Comparison of ENCODE assay signal across 1 cellular context in genomic region chr1:145720878-145721671, GRCh38.
TF ChIP-seq lines count a peak whose summit lies in the region.

No MANE protein-coding gene starts in this region.

TF ChIP-seq in K562, 482 proteins besides CTCF, POLR2A, EP300 and RAD21 (continues in another document):
- TF ChIP-seq ZNF263 (CRISPR knock-in tag; IDR thresholded peaks at IDR 0.05; ENCODE audit: borderline replicate concordance), result 0 out of 2 replicates have a peak, but pooled peaks have one; percentile 46
- TF ChIP-seq ZNF384 (IDR thresholded peaks at IDR 0.05; ENCODE audit: low read depth, low read length), result no peak; the same call in 1 of the 2 replicates
- no peak for TF ChIP-seq ZNF639 (CRISPR knock-in tag; conservative IDR thresholded peaks at IDR 0.05 in 1 of 2, IDR thresholded peaks at IDR 0.05 in 1 of 2)
- peak; percentile 72; the same call in 1 of the 2 replicates for TF ChIP-seq CTBP1 (IDR thresholded peaks at IDR 0.05; ENCODE audit: borderline replicate concordance)
- TF ChIP-seq MAX (CRISPR knock-in tag; IDR thresholded peaks at IDR 0.05), result 0 out of 2 replicates have a peak, but pooled peaks have one; percentile 35
- TF ChIP-seq ESRRA (IDR thresholded peaks at IDR 0.05; ENCODE audit: borderline replicate concordance, low read depth), result peak; percentile 74
- TF ChIP-seq ARID2 (IDR thresholded peaks at IDR 0.05), result 0 out of 2 replicates have a peak, but pooled peaks have one; percentile 20
- TF ChIP-seq RB1 (IDR thresholded peaks at IDR 0.05; ENCODE audit: low read depth), result peak; percentile 79
- 0 out of 2 replicates have a peak, but pooled peaks have one; percentile 28 for TF ChIP-seq CC2D1A (IDR thresholded peaks at IDR 0.05)
- TF ChIP-seq MAFK (IDR thresholded peaks at IDR 0.05; ENCODE audit: low read length), result no peak
- peak; percentile 53; the same call in 1 of the 2 replicates for TF ChIP-seq ARID4B (CRISPR knock-in tag; IDR thresholded peaks at IDR 0.05)
- no peak for TF ChIP-seq STAT6 (CRISPR knock-in tag; IDR thresholded peaks at IDR 0.05)
- no peak for TF ChIP-seq THRB (CRISPR knock-in tag; conservative IDR thresholded peaks at IDR 0.05)
- TF ChIP-seq ATF2 (CRISPR knock-in tag; IDR thresholded peaks at IDR 0.05), result no peak
- peak; percentile 62 for TF ChIP-seq PCBP1 (IDR thresholded peaks at IDR 0.05; ENCODE audit: low read depth, low read length, poor library complexity, severe bottlenecking)
- TF ChIP-seq ATF1 (CRISPR knock-in tag; IDR thresholded peaks at IDR 0.05), result no peak
- peak; percentile 65; the same call in 1 of the 2 replicates for TF ChIP-seq ATF1 (tag; IDR thresholded peaks at IDR 0.05)
- TF ChIP-seq POLR2G (IDR thresholded peaks at IDR 0.05; ENCODE audit: low read depth, low read length), result 0 out of 2 replicates have a peak, but pooled peaks have one; percentile 15
- TF ChIP-seq TFAP4 (CRISPR knock-in tag; IDR thresholded peaks at IDR 0.05; ENCODE audit: borderline replicate concordance), result 0 out of 2 replicates have a peak, but pooled peaks have one; percentile 17
- peak; percentile 34; the same call in 1 of the 2 replicates for TF ChIP-seq ZBTB7A (IDR thresholded peaks at IDR 0.05; ENCODE audit: borderline replicate concordance, control insufficient read depth, low read depth, low read length)
- no peak for TF ChIP-seq L3MBTL2 (IDR thresholded peaks at IDR 0.05)
- TF ChIP-seq ZNF592 (IDR thresholded peaks at IDR 0.05), result no peak
- TF ChIP-seq HBP1 (CRISPR knock-in tag; IDR thresholded peaks at IDR 0.05), result 0 out of 2 replicates have a peak, but pooled peaks have one; percentile 38
- no peak for TF ChIP-seq RFX1 (IDR thresholded peaks at IDR 0.05)
- TF ChIP-seq ZNF77 (CRISPR knock-in tag; IDR thresholded peaks at IDR 0.05), result no peak
- 0 out of 2 replicates have a peak, but pooled peaks have one; percentile 42 for TF ChIP-seq SP1 (CRISPR knock-in tag; IDR thresholded peaks at IDR 0.05)
- TF ChIP-seq ATF6 (CRISPR knock-in tag; IDR thresholded peaks at IDR 0.05), result no peak
- TF ChIP-seq BRF1 (IDR thresholded peaks at IDR 0.05; ENCODE audit: borderline replicate concordance, extremely low read depth, insufficient read length), result no peak
- TF ChIP-seq MTA3 (IDR thresholded peaks at IDR 0.05; ENCODE audit: borderline replicate concordance), result 0 out of 2 replicates have a peak, but pooled peaks have one; percentile 34
- peak; percentile 76 to 78 for TF ChIP-seq MAZ (CRISPR knock-in tag; conservative IDR thresholded peaks at IDR 0.05 in 1 of 2, IDR thresholded peaks at IDR 0.05 in 1 of 2)
- TF ChIP-seq CXXC5 (CRISPR knock-in tag; IDR thresholded peaks at IDR 0.05), result peak; percentile 58
- TF ChIP-seq ZNF140 (CRISPR knock-in tag; IDR thresholded peaks at IDR 0.05), result no peak
- no peak for TF ChIP-seq RBM39 (optimal IDR thresholded peaks at IDR 0.05; ENCODE audit: low read depth, low read length)
- TF ChIP-seq FOXP1 (CRISPR knock-in tag; IDR thresholded peaks at IDR 0.05), result 0 out of 2 replicates have a peak, but pooled peaks have one; percentile 27
- no peak for TF ChIP-seq CREB1 (IDR thresholded peaks at IDR 0.05)
- peak; percentile 53; the same call in 1 of the 2 replicates for TF ChIP-seq CREB1 (CRISPR knock-in tag; IDR thresholded peaks at IDR 0.05)
- TF ChIP-seq STAG1 (CRISPR knock-in tag; IDR thresholded peaks at IDR 0.05; ENCODE audit: borderline replicate concordance), result peak; percentile 69; the same call in 1 of the 2 replicates
- TF ChIP-seq ZNF232 (CRISPR knock-in tag; IDR thresholded peaks at IDR 0.05), result no peak
- no peak for TF ChIP-seq HIVEP1 (CRISPR knock-in tag; IDR thresholded peaks at IDR 0.05)
- TF ChIP-seq NR2C2 (CRISPR knock-in tag; IDR thresholded peaks at IDR 0.05), result no peak
- TF ChIP-seq NR2C2 (tag; IDR thresholded peaks at IDR 0.05), result no peak
